In genomic region chr12:57861967-57862366, GRCh38 we compare ENCODE assay signal across 19 cellular contexts. TPM values are rescaled to one million over a fixed set of nuclear protein-coding genes. Genes with fewer than 3 reads are reported as not detected.
"Had no signal": no experiment of that assay in that cellular context is flagged by ENCODE, and none has a peak within 500 bp of the region (broad histone marks: within the 10 kb centered on the region; RNA-seq: fewer than 3 reads in every experiment).

No MANE protein-coding gene starts in this region.

- H3K27ac Mint-ChIP-seq: activated B cell treated with CpG ODN at 0.5 μM for 24 hours; activated CD8-positive, alpha-beta T cell treated with anti-CD3 and anti-CD28 coated beads for 36 hours; activated T-helper 17 cell treated with anti-CD3 and anti-CD28 coated beads, Interleukin-2, amount 50 U/mL, for 72 hours; progenitor cell of endocrine pancreas; T-helper 2 cell treated with Interferon-gamma antibody and Interleukin-4, amounts not matched to agents 5 μg/mL and 100 μg/mL, for 36 hours had no signal

- H3K9me3 Mint-ChIP-seq: activated B cell treated with CpG ODN at 0.5 μM for 24 hours; activated CD8-positive, alpha-beta T cell treated with anti-CD3 and anti-CD28 coated beads for 36 hours; activated T-helper 17 cell treated with anti-CD3 and anti-CD28 coated beads, Interleukin-2, amount 50 U/mL, for 72 hours; T-helper 2 cell treated with Interferon-gamma antibody and Interleukin-4, amounts not matched to agents 5 μg/mL and 100 μg/mL, for 36 hours had no signal

- H3K27me3 ChIP-seq: left lung, thyroid gland had no signal

- H3K4me1 Mint-ChIP-seq: activated T-helper 17 cell treated with anti-CD3 and anti-CD28 coated beads, Interleukin-2, amount 50 U/mL, for 72 hours had no signal

- H3K27ac ChIP-seq: left lung, thyroid gland had no signal

- ATAC-seq: activated CD8-positive, alpha-beta T cell treated with anti-CD3 and anti-CD28 coated beads for 36 hours; activated T-helper 17 cell treated with anti-CD3 and anti-CD28 coated beads, Interleukin-2, amount 50 U/mL, for 72 hours; left lung had no signal

- H3K9me3 ChIP-seq: left lung, thyroid gland had no signal

- DNase-seq: activated B cell treated with CpG ODN at 0.5 μM for 24 hours; activated CD4-positive, alpha-beta T cell treated with anti-CD3 and anti-CD28 coated beads for 4 hours; activated CD8-positive, alpha-beta T cell treated with anti-CD3 and anti-CD28 coated beads for 36 hours; activated naive CD4-positive, alpha-beta T cell treated with anti-CD3 and anti-CD28 coated beads, Interleukin-2, amount 50 U/mL, for 16 hours; activated T-cell treated with anti-CD3 and anti-CD28 coated beads, Interleukin-2, amount 50 U/mL, for 1 hour; caudate nucleus; hypothalamus; kidney; left lung; midbrain; nephron progenitor cell; stimulated activated CD4-positive, alpha-beta T cell treated with anti-CD3 and anti-CD28 coated beads, Interleukin-12 subunit alpha, Interleukin-12 subunit beta, amount 100 ng/mL, for 4 hours; stimulated activated CD4-positive, alpha-beta T cell treated with anti-CD3 and anti-CD28 coated beads, Interleukin-2, amount 100 ng/mL, for 24 hours; stimulated activated naive CD4-positive, alpha-beta T cell treated with Interleukin-2 at 50 U/mL for 16 hours; thyroid gland had no signal

- H3K4me3 Mint-ChIP-seq: activated B cell treated with CpG ODN at 0.5 μM for 24 hours; activated CD8-positive, alpha-beta T cell treated with anti-CD3 and anti-CD28 coated beads for 36 hours; activated T-helper 17 cell treated with anti-CD3 and anti-CD28 coated beads, Interleukin-2, amount 50 U/mL, for 72 hours; nephron progenitor cell; T-helper 2 cell treated with Interferon-gamma antibody and Interleukin-4, amounts not matched to agents 5 μg/mL and 100 μg/mL, for 36 hours had no signal

- H3K36me3 ChIP-seq: left lung, thyroid gland had no signal

- H3K4me3 ChIP-seq: left lung, thyroid gland had no signal

RNA-seq across cellular contexts. Expression of gene AVIL, which starts 43.4 kb away (rescaled TPM):
- total RNA-seq: epithelial cell of proximal tubule had no signal
